Comparison of ENCODE assay signal across 8 cellular contexts in the genomic region with DNA sequence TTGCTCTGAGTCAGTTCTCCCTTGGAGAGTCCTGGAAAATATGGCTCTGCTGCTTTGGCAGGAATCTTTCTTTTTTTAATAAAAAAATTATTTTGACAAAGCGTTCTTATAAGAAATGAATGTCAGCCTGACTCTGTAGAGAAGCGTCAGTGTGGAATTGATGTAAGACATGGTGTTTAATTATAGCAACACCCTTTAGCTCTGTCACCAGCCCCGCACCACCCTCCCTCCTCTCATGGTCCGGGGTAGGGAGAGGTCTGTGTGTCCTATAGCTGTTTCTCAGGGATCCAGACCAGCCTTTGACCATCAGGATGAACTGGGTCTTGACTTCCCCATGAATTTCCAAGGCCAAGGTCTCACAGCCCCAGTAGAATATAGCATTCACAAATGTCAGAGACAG.
"Had no signal": no experiment of that assay in that cellular context is flagged by ENCODE, and none has a peak within 500 bp of the region (broad histone marks: within the 10 kb centered on the region; RNA-seq: fewer than 3 reads in every experiment).

No MANE protein-coding gene starts in this region.

- FAIRE-seq: G401.6, GM12878, GM12891, GM12892, GM18507, GM19239 had no signal

- H3K4me3 ChIP-seq: GM12878 had no signal

- DNase-seq: GDM1, GF-D8 had no signal

- ATAC-seq: GM12878 had no signal
